Comparison of ENCODE assay signal across 26 cellular contexts in genomic region chr18:43642647-43643046, GRCh38.
"Had no signal": no experiment of that assay in that cellular context is flagged by ENCODE, and none has a peak within 500 bp of the region (broad histone marks: within the 10 kb centered on the region; RNA-seq: fewer than 3 reads in every experiment).

No MANE protein-coding gene starts in this region.

- H3K27me3 ChIP-seq: neural progenitor cell, pancreas, spleen, stomach, thyroid gland, tibial nerve, upper lobe of left lung, vagina had no signal

- H2AFZ ChIP-seq: neural progenitor cell had no signal

- H3K4me2 ChIP-seq: neural progenitor cell, smooth muscle cell had no signal

- ATAC-seq: naive thymus-derived CD8-positive, alpha-beta T cell; natural killer cell treated with Interleukin-12 subunit alpha and Interleukin-12 subunit beta and Interleukin-15 and Interleukin-18, amount 100 ng/mL, for 72 hours; pancreas; right cardiac atrium; sciatic nerve; stimulated activated naive B cell treated with anti-CD40 and anti-IgM and Interleukin-4, amounts not matched to agents 10 μg/mL and 1 μg/mL and 100 μg/mL, for 72 hours had no signal

- H3K4me1 Mint-ChIP-seq: naive B cell; naive thymus-derived CD8-positive, alpha-beta T cell; stimulated activated naive B cell treated with anti-CD40 and anti-IgM and Interleukin-4, amounts not matched to agents 10 μg/mL and 1 μg/mL and 100 μg/mL, for 72 hours had no signal

- H3K4me3 ChIP-seq: neural progenitor cell, pancreas, prostate gland, skin epidermis, smooth muscle cell, spleen, stomach, thoracic aorta, thyroid gland, tibial nerve, upper lobe of left lung, vagina had no signal

- H3K9me3 ChIP-seq: pancreas, prostate gland, spleen, stomach, thoracic aorta, thyroid gland, upper lobe of left lung, vagina had no signal

- H3K36me3 Mint-ChIP-seq: naive B cell; naive thymus-derived CD8-positive, alpha-beta T cell; natural killer cell treated with Interleukin-12 subunit alpha and Interleukin-12 subunit beta and Interleukin-15 and Interleukin-18, amount 100 ng/mL, for 72 hours; neural progenitor cell; stimulated activated naive B cell treated with anti-CD40 and anti-IgM and Interleukin-4, amounts not matched to agents 10 μg/mL and 1 μg/mL and 100 μg/mL, for 72 hours had no signal

- H3K27ac Mint-ChIP-seq: naive B cell; naive thymus-derived CD8-positive, alpha-beta T cell; natural killer cell treated with Interleukin-12 subunit alpha and Interleukin-12 subunit beta and Interleukin-15 and Interleukin-18, amount 100 ng/mL, for 72 hours; neural progenitor cell; stimulated activated naive B cell treated with anti-CD40 and anti-IgM and Interleukin-4, amounts not matched to agents 10 μg/mL and 1 μg/mL and 100 μg/mL, for 72 hours; stimulated activated naive CD8-positive, alpha-beta T cell treated with anti-CD3 and anti-CD28 coated beads, Interleukin-15, Interleukin-2, amounts not matched to agents 100 ng/mL and 50 ng/mL, for 24 hours had no signal

- DNase-seq: naive B cell; naive thymus-derived CD8-positive, alpha-beta T cell; pancreas; right cardiac atrium; spleen; stimulated activated CD4-positive, alpha-beta T cell treated with anti-CD3 and anti-CD28 coated beads, Interleukin-12 subunit alpha, Interleukin-12 subunit beta, amount 100 ng/mL, for 4 hours; stimulated activated CD4-positive, alpha-beta T cell treated with anti-CD3 and anti-CD28 coated beads, Interleukin-1b, Interleukin-23, amount 100 ng/mL, for 48 hours; stimulated activated CD4-positive, alpha-beta T cell treated with anti-CD3 and anti-CD28 coated beads, Interleukin-4, amount 100 ng/mL, for 1 hour; stimulated activated CD4-positive, alpha-beta T cell treated with anti-CD3 and anti-CD28 coated beads, Interleukin-4, amount 100 ng/mL, for 4 hours; stimulated activated CD8-positive, alpha-beta memory T cell treated with anti-CD3 and anti-CD28 coated beads, Interleukin-4, amount 100 ng/mL, for 48 hours; stimulated activated naive B cell treated with anti-CD40 and anti-IgM and Interleukin-4, amounts not matched to agents 10 μg/mL and 1 μg/mL and 100 μg/mL, for 72 hours; stimulated activated naive CD4-positive, alpha-beta T cell treated with Interleukin-2 at 50 U/mL for 16 hours; stomach; thyroid gland; trophoblast cell; upper lobe of left lung had no signal

- H3K27ac ChIP-seq: neural progenitor cell, pancreas, prostate gland, skin epidermis, spleen, stomach, thoracic aorta, thyroid gland, tibial nerve, upper lobe of left lung, vagina had no signal

- H3K36me3 ChIP-seq: neural progenitor cell, pancreas, prostate gland, spleen, stomach, thoracic aorta, thyroid gland, tibial nerve, upper lobe of left lung, vagina had no signal

- H3K9me3 Mint-ChIP-seq: natural killer cell treated with Interleukin-12 subunit alpha and Interleukin-12 subunit beta and Interleukin-15 and Interleukin-18, amount 100 ng/mL, for 72 hours; neural progenitor cell; stimulated activated naive B cell treated with anti-CD40 and anti-IgM and Interleukin-4, amounts not matched to agents 10 μg/mL and 1 μg/mL and 100 μg/mL, for 72 hours; stimulated activated naive CD8-positive, alpha-beta T cell treated with anti-CD3 and anti-CD28 coated beads, Interleukin-15, Interleukin-2, amounts not matched to agents 100 ng/mL and 50 ng/mL, for 24 hours had no signal

- H3K4me1 ChIP-seq: neural progenitor cell, pancreas, prostate gland, spleen, stomach, thyroid gland, tibial nerve, upper lobe of left lung, vagina had no signal

- H3K4me3 Mint-ChIP-seq: naive B cell; naive thymus-derived CD8-positive, alpha-beta T cell; natural killer cell treated with Interleukin-12 subunit alpha and Interleukin-12 subunit beta and Interleukin-15 and Interleukin-18, amount 100 ng/mL, for 72 hours; neural progenitor cell; stimulated activated naive B cell treated with anti-CD40 and anti-IgM and Interleukin-4, amounts not matched to agents 10 μg/mL and 1 μg/mL and 100 μg/mL, for 72 hours; stimulated activated naive CD8-positive, alpha-beta T cell treated with anti-CD3 and anti-CD28 coated beads, Interleukin-15, Interleukin-2, amounts not matched to agents 100 ng/mL and 50 ng/mL, for 24 hours had no signal

- H3K9ac ChIP-seq: neural progenitor cell had no signal
